Comparison of ENCODE assay signal across 16 cellular contexts in genomic region chr2:237766334-237766733, GRCh38. TPM values are rescaled to one million over a fixed set of nuclear protein-coding genes. Genes with fewer than 3 reads are reported as not detected.
DNase-seq lines count a peak whose midpoint lies in the region; ATAC-seq and TF ChIP-seq lines count a peak whose summit lies in the region.
"Had no signal": no experiment of that assay in that cellular context is flagged by ENCODE, and none has a peak within 500 bp of the region (broad histone marks: within the 10 kb centered on the region; RNA-seq: fewer than 3 reads in every experiment).

No MANE protein-coding gene starts in this region.

- WGBS in heart left ventricle, 4 donors, result 31 to 47% (median 42%) methylated on average over 2 of the region's 2 CpGs

- H3K4me1 ChIP-seq in heart left ventricle (peaks cover 0 to 24% (median 6%) of the 10 kb centered on the region in 12 donors), lower lobe of right lung (no peaks in the 10 kb centered on the region)
- H3K4me1 ChIP-seq: breast epithelium had no signal

- no peak overlapping the region for H3K4me3 ChIP-seq in heart left ventricle
- H3K4me3 ChIP-seq in choroid plexus epithelial cell (ENCODE audit: low read depth, low read length), result no peak overlapping the region
- no peak overlapping the region for H3K4me3 ChIP-seq in lower lobe of right lung
- H3K4me3 ChIP-seq: breast epithelium, vagina had no signal

- H3K27ac ChIP-seq in heart left ventricle (peak overlapping the region in 9 of 12 donors; percentile 25 to 71 (median 66)), lower lobe of right lung (no peak overlapping the region)
- H3K27ac ChIP-seq: breast epithelium, vagina had no signal

- H3K9me3 ChIP-seq in heart left ventricle (no peaks in the 10 kb centered on the region), lower lobe of right lung (no peaks in the 10 kb centered on the region)
- H3K9me3 ChIP-seq: breast epithelium, vagina had no signal

- intact Hi-C loops in heart left ventricle (cut with DNase I), result no loop called here
- intact Hi-C loops in Right ventricle myocardium superior (cut with DNase I), result no loop called here
- intact Hi-C loops in lower lobe of right lung (cut with DNase I), result no loop called here

- no peak for TF ChIP-seq POLR2A in heart left ventricle (IDR thresholded peaks at IDR 0.05)

- DNase-seq in heart left ventricle, result no peak
- DNase-seq in Right ventricle myocardium superior, result no peak
- peak; percentile 21 for DNase-seq in choroid plexus epithelial cell (ENCODE audit: low read depth)
- no peak for DNase-seq in lower lobe of right lung
- DNase-seq in SKM-1 treated with dmso at 0.1 percent for 144 hours (lab: John Stamatoyannopoulos, UW; ENCODE audit: unreplicated experiment), result no peak
- no peak for DNase-seq in SW 1271 (lab: John Stamatoyannopoulos, UW)
- DNase-seq: activated CD4-positive, alpha-beta memory T cell treated with anti-CD3 and anti-CD28 coated beads, Interleukin-2, amount 10 ng/mL, durations not matched to agents 7 days and 5 days; activated effector memory CD4-positive, alpha-beta T cell treated with Interleukin-2 at 50 U/mL for 16 hours; MV-4-11; naive B cell; RPMI8226; stimulated activated CD4-positive, alpha-beta T cell treated with anti-CD3 and anti-CD28 coated beads, Interleukin-4, amount 100 ng/mL, for 1 hour had no signal

- H3K36me3 ChIP-seq in heart left ventricle, result peaks cover 0 to 95% (median 74%) of the 10 kb centered on the region in 9 donors
- H3K36me3 ChIP-seq in lower lobe of right lung, result peaks cover 75% of the 10 kb centered on the region
- H3K36me3 ChIP-seq: breast epithelium had no signal

- ATAC-seq in heart left ventricle (peak; percentile 25 to 77 (median 52)), Right ventricle myocardium superior (ENCODE audit: poor library complexity) (no peak), lower lobe of right lung (peak; percentile 21 to 51), GM21786 (IDR thresholded peaks at IDR 0.05; ENCODE audit: unreplicated experiment) (no peak), HG03460 (IDR thresholded peaks at IDR 0.05; ENCODE audit: unreplicated experiment) (no peak)

- no peaks in the 10 kb centered on the region for H3K27me3 ChIP-seq in heart left ventricle
- H3K27me3 ChIP-seq in lower lobe of right lung (ENCODE audit: low read depth), result no peaks in the 10 kb centered on the region
- H3K27me3 ChIP-seq: breast epithelium, vagina had no signal

- no peak for TF ChIP-seq CTCF in heart left ventricle (IDR thresholded peaks at IDR 0.05)
- TF ChIP-seq CTCF in choroid plexus epithelial cell (conservative IDR thresholded peaks at IDR 0.05; ENCODE audit: low read depth, low read length), result no peak
- no peak for TF ChIP-seq CTCF in lower lobe of right lung (IDR thresholded peaks at IDR 0.05)

RNA-seq across cellular contexts. Expression of gene RBM44, which starts 32.2 kb away (rescaled TPM):
- total RNA-seq in heart left ventricle (under 1 TPM; 0.16 to 0.94 (median 0.44) TPM), Right ventricle myocardium superior (0.38 TPM), lower lobe of right lung (0.59 TPM)
- under 1 TPM; 0.17 to 0.38 TPM for polyA plus RNA-seq in heart left ventricle

Comparison
In these comparisons a context has a peak if more than half of its experiments do, and no peak if none do; other contexts are left out.
1. ATAC-seq: peak in heart left ventricle (4 of 4) and lower lobe of right lung (2 of 2); none in Right ventricle myocardium superior (single experiment), GM21786 (single experiment) and HG03460 (single experiment).